Comparison of ENCODE assay signal across 1 cellular context in genomic region chrX:133981908-133982307, GRCh38.
TF ChIP-seq lines count a peak whose summit lies in the region.

No MANE protein-coding gene starts in this region.

TF ChIP-seq in HepG2, 621 proteins besides CTCF, POLR2A, EP300 and RAD21 (continued from another document):
- TF ChIP-seq ZNF276 (CRISPR knock-in tag; IDR thresholded peaks at IDR 0.05; ENCODE audit: low read depth) (no peak), ZNF737 (CRISPR knock-in tag; IDR thresholded peaks at IDR 0.05; ENCODE audit: borderline replicate concordance) (no peak), HDAC6 (IDR thresholded peaks at IDR 0.05; ENCODE audit: low read depth, low read length) (no peak), CEBPB (IDR thresholded peaks at IDR 0.05; ENCODE audit: borderline replicate concordance, low read depth, low read length) (0 out of 2 replicates have a peak, but pooled peaks have one; percentile 5)
TF ChIP-seq in HepG2: peak in this region for 1.
